ENCODE assay signal across 19 cellular contexts in genomic region chr1:15538750-15539149, GRCh38. TPM values are rescaled to one million over a fixed set of nuclear protein-coding genes. Genes with fewer than 3 reads are reported as not detected.
DNase-seq lines count a peak whose midpoint lies in the region; TF ChIP-seq lines count a peak whose summit lies in the region.
"Had no signal": no experiment of that assay in that cellular context is flagged by ENCODE, and none has a peak within 500 bp of the region (broad histone marks: within the 10 kb centered on the region; RNA-seq: fewer than 3 reads in every experiment).

No MANE protein-coding gene starts in this region.

- H3K4me2 ChIP-seq in H9 (ENCODE audit: insufficient read depth, insufficient read length, low read length) = no peak overlapping the region

- no peak overlapping the region for H2BK120ac ChIP-seq in H9 (ENCODE audit: low read depth, low read length, poor library complexity, severe bottlenecking)

- no peak overlapping the region for H2BK15ac ChIP-seq in H9 (ENCODE audit: low read depth, low read length)

- no peaks in the 10 kb centered on the region; the same call in 1 of the 2 replicates for H3K27me3 ChIP-seq in H9 (ENCODE audit: insufficient read depth, low read length)
- H3K27me3 ChIP-seq in effector memory CD4-positive, alpha-beta T cell (replicated peaks; ENCODE audit: control insufficient read depth, insufficient read depth, low read length, poor library complexity, severe bottlenecking) = no peaks in the 10 kb centered on the region
- no peaks in the 10 kb centered on the region for H3K27me3 ChIP-seq in Caco-2 (replicated peaks; ENCODE audit: control insufficient read depth, insufficient read depth, low read length)
- H3K27me3 ChIP-seq: cardiac muscle cell, heart right ventricle, left lung had no signal

- no peaks in the 10 kb centered on the region for H3K4me1 ChIP-seq in H9 (ENCODE audit: insufficient read depth, low read length)
- no peaks in the 10 kb centered on the region for H3K4me1 ChIP-seq in effector memory CD4-positive, alpha-beta T cell (ENCODE audit: control insufficient read depth, insufficient read depth, low read length, poor library complexity, severe bottlenecking)
- no peaks in the 10 kb centered on the region for H3K4me1 ChIP-seq in Caco-2
- H3K4me1 ChIP-seq: heart right ventricle, left lung had no signal

- H3K9me3 ChIP-seq in H9 (ENCODE audit: control insufficient read depth, low read depth, low read length) (no peaks in the 10 kb centered on the region), Caco-2 (no peaks in the 10 kb centered on the region)
- no peaks in the 10 kb centered on the region for H3K9me3 ChIP-seq in effector memory CD4-positive, alpha-beta T cell (ENCODE audit: control insufficient read depth, low read length)
- H3K9me3 ChIP-seq: heart right ventricle, left lung had no signal

- H3K36me3 ChIP-seq in effector memory CD4-positive, alpha-beta T cell (ENCODE audit: control insufficient read depth, insufficient read depth, low read length) = peaks cover 40% of the 10 kb centered on the region
- H3K36me3 ChIP-seq in Caco-2 (ENCODE audit: control insufficient read depth, insufficient read depth, low read length) = no peaks in the 10 kb centered on the region; the same call in 1 of the 2 replicates

- H3K4me1 Mint-ChIP-seq in H9 (no peaks in the 10 kb centered on the region), endothelial cell (ENCODE audit: unreplicated experiment) (no peaks in the 10 kb centered on the region), Caco-2 (ENCODE audit: low read depth, unreplicated experiment) (peaks cover 8% of the 10 kb centered on the region)
- H3K4me1 Mint-ChIP-seq: activated T-helper 17 cell treated with anti-CD3 and anti-CD28 coated beads, Interleukin-2, amount 50 U/mL, for 72 hours; natural killer cell had no signal

- no peak overlapping the region for H3K4ac ChIP-seq in H9 (ENCODE audit: low read depth, low read length)

- POLR2A ChIA-PET in Caco-2 (lab: Charles Lee) = no interaction called here

- no peak overlapping the region for H2AK5ac ChIP-seq in H9 (ENCODE audit: insufficient read length, low read length)

- H3K27ac ChIP-seq in H9 (ENCODE audit: insufficient read length, low read depth, low read length) = no peak overlapping the region
- H3K27ac ChIP-seq in effector memory CD4-positive, alpha-beta T cell (ENCODE audit: insufficient read depth, low read length, poor library complexity, severe bottlenecking) = no peak overlapping the region
- H3K27ac ChIP-seq: cardiac muscle cell, heart right ventricle, left lung had no signal

- no peak overlapping the region for H3K56ac ChIP-seq in H9 (ENCODE audit: insufficient read length, low read depth, low read length)

- peaks cover 17 to 61% (median 43%) of the 10 kb centered on the region in 3 experiments; a peak in 6 of 7 replicates for H3K36me3 Mint-ChIP-seq in H9 (ENCODE audit: insufficient read depth in 1 of 3, low read depth in 3 of 3)
- peaks cover 40% of the 10 kb centered on the region for H3K36me3 Mint-ChIP-seq in endothelial cell (ENCODE audit: low read depth, unreplicated experiment)
- H3K36me3 Mint-ChIP-seq in Caco-2 (ENCODE audit: insufficient read depth, unreplicated experiment) = peaks cover 21% of the 10 kb centered on the region

- H4K20me1 ChIP-seq in H9 (ENCODE audit: control insufficient read depth, insufficient read depth, insufficient read length) = no peaks in the 10 kb centered on the region

- no peak overlapping the region for H3T11ph ChIP-seq in H9 (ENCODE audit: low read length)

- no peak overlapping the region for H4K91ac ChIP-seq in H9 (ENCODE audit: insufficient read length, low read depth, low read length)

- intact Hi-C loops in Caco-2 (cut with micrococcal nuclease; ENCODE audit: unreplicated experiment) = no loop called here

- H3K79me1 ChIP-seq in H9 (ENCODE audit: insufficient read depth, low read depth, low read length, poor library complexity, severe bottlenecking) = no peaks in the 10 kb centered on the region

- no peak overlapping the region for H3K9ac ChIP-seq in H9 (ENCODE audit: extremely low read depth, insufficient read length, low read length)

- peak overlapping the region in 2 of 3 experiments; percentile 4 to 49; a peak in 2 of 7 replicates for H3K27ac Mint-ChIP-seq in H9
- peak overlapping the region; percentile 16 for H3K27ac Mint-ChIP-seq in endothelial cell (ENCODE audit: unreplicated experiment)
- H3K27ac Mint-ChIP-seq in Caco-2 (ENCODE audit: unreplicated experiment) = no peak overlapping the region
- H3K27ac Mint-ChIP-seq: activated T-helper 17 cell treated with anti-CD3 and anti-CD28 coated beads, Interleukin-2, amount 50 U/mL, for 72 hours; B cell; natural killer cell had no signal

- no peak overlapping the region for H2BK20ac ChIP-seq in H9 (ENCODE audit: low read depth, low read length, poor library complexity, severe bottlenecking)

- DNase-seq in NCI-H1417 (lab: John Stamatoyannopoulos, UW) (peak in 2 of 3 experiments; percentile 61 to 91), NCI-H1417 treated with DMSO at 0.1 percent for 48 hours (lab: John Stamatoyannopoulos, UW) (no peak), H9 (no peak), NCI-H345 (lab: John Stamatoyannopoulos, UW) (peak; percentile 49), endothelial cell (ENCODE audit: low spot score) (no peak), Caco-2 (no peak), NCI-H748 (lab: John Stamatoyannopoulos, UW; ENCODE audit: unreplicated experiment) (no peak)
- no peak for DNase-seq in effector memory CD4-positive, alpha-beta T cell
- DNase-seq: dermis blood vessel endothelial cell, heart right ventricle, left lung, natural killer cell, NCI-H2029 treated with DMSO at 0.1 percent for 48 hours, posterior cingulate gyrus, T-helper 9 cell had no signal

- no peak overlapping the region for H3K4me3 ChIP-seq in effector memory CD4-positive, alpha-beta T cell (ENCODE audit: insufficient read depth, low read depth, low read length, poor library complexity, severe bottlenecking)
- H3K4me3 ChIP-seq in Caco-2 (ENCODE audit: low read depth, low read length) = no peak overlapping the region
- H3K4me3 ChIP-seq: cardiac muscle cell, heart right ventricle, left lung had no signal

- no peaks in the 10 kb centered on the region for H3K79me2 ChIP-seq in H9 (ENCODE audit: insufficient read depth, low read length)

- CTCF ChIA-PET in Caco-2 (lab: Charles Lee) = no interaction called here

- H2BK5ac ChIP-seq in H9 (ENCODE audit: insufficient read length, low read length) = no peak overlapping the region

- H3K18ac ChIP-seq in H9 (ENCODE audit: insufficient read length, low read depth, low read length) = no peak overlapping the region

- H4K8ac ChIP-seq in H9 (replicated peaks; ENCODE audit: insufficient read length, low read depth, low read length) = no peak overlapping the region

- H3K23me2 ChIP-seq in H9 (ENCODE audit: insufficient read length, low read depth, low read length, poor library complexity, severe bottlenecking) = no peaks in the 10 kb centered on the region

- no peak overlapping the region for H4K5ac ChIP-seq in H9 (ENCODE audit: insufficient read length, low read depth, low read length)

- H3K27me3 Mint-ChIP-seq in H9 (ENCODE audit: low read depth) = no peaks in the 10 kb centered on the region
- H3K27me3 Mint-ChIP-seq in endothelial cell (ENCODE audit: unreplicated experiment) = peaks cover 3% of the 10 kb centered on the region
- H3K27me3 Mint-ChIP-seq in Caco-2 (ENCODE audit: insufficient read depth, unreplicated experiment) = no peaks in the 10 kb centered on the region
- H3K27me3 Mint-ChIP-seq: activated T-helper 17 cell treated with anti-CD3 and anti-CD28 coated beads, Interleukin-2, amount 50 U/mL, for 72 hours; B cell had no signal

- TF ChIP-seq CTCF in H9 (conservative IDR thresholded peaks at IDR 0.05) (no peak), endothelial cell (IDR thresholded peaks at IDR 0.05; ENCODE audit: unreplicated experiment) (no peak), Caco-2 (IDR thresholded peaks at IDR 0.05; ENCODE audit: insufficient read depth in 1 of 2, low read depth in 1 of 2, low read length in 1 of 2, severe bottlenecking in 1 of 2, unreplicated experiment in 1 of 2) (no peak)

- H2BK12ac ChIP-seq in H9 (ENCODE audit: insufficient read length, low read depth, low read length) = no peak overlapping the region

- no CpG with 5 or more reads among the region's 5 CpGs for WGBS in H9 (ENCODE audit: extremely low coverage, insufficient read length, low lambda C conversion rate)

- BruUV-seq in Caco-2 (replicated peaks; lab: Mats Ljungman, UMichigan) = no TSS peak

- no peak overlapping the region for H3K4me3 Mint-ChIP-seq in H9
- H3K4me3 Mint-ChIP-seq in endothelial cell (ENCODE audit: unreplicated experiment) = no peak overlapping the region
- H3K4me3 Mint-ChIP-seq in Caco-2 (ENCODE audit: unreplicated experiment) = no peak overlapping the region
- H3K4me3 Mint-ChIP-seq: activated T-helper 17 cell treated with anti-CD3 and anti-CD28 coated beads, Interleukin-2, amount 50 U/mL, for 72 hours; B cell; natural killer cell had no signal

- H2AFZ ChIP-seq in H9 (ENCODE audit: low read length) = no peak overlapping the region

- no peak overlapping the region for H3K23ac ChIP-seq in H9 (ENCODE audit: insufficient read length, low read depth, low read length)

- no peaks in the 10 kb centered on the region for H3K9me3 Mint-ChIP-seq in H9
- H3K9me3 Mint-ChIP-seq in endothelial cell (ENCODE audit: unreplicated experiment) = no peaks in the 10 kb centered on the region
- no peaks in the 10 kb centered on the region for H3K9me3 Mint-ChIP-seq in Caco-2 (ENCODE audit: unreplicated experiment)
- H3K9me3 Mint-ChIP-seq: activated T-helper 17 cell treated with anti-CD3 and anti-CD28 coated beads, Interleukin-2, amount 50 U/mL, for 72 hours; natural killer cell had no signal

- no peak overlapping the region for H3K14ac ChIP-seq in H9 (ENCODE audit: insufficient read depth, low read length)

RNA-seq across cellular contexts. Expression of gene DNAJC16, which starts 12.1 kb away (rescaled TPM):
- total RNA-seq in H9 (2021) (20.7 and 22.1 TPM in 2 replicates), endothelial cell (ENCODE audit: unreplicated experiment) (19.9 TPM), Caco-2 (2022) (15.1 and 17.2 TPM in 2 replicates)

RNA-seq across cellular contexts. Expression of gene CASP9, which starts 14.7 kb away (rescaled TPM):
- total RNA-seq in H9 (2021) (15.9 and 17.2 TPM in 2 replicates), endothelial cell (ENCODE audit: unreplicated experiment) (12.0 TPM), Caco-2 (2022) (9.9 and 12.4 TPM in 2 replicates)

RNA-seq across cellular contexts. Expression of gene AGMAT, which starts 46.1 kb away (rescaled TPM):
- total RNA-seq in H9 (2021) (4.0 TPM in 2 replicates), endothelial cell (ENCODE audit: unreplicated experiment) (0.18 TPM), Caco-2 (2022) (46.5 and 48.3 TPM in 2 replicates)
- total RNA-seq: A172 had no signal

Comparison
In these comparisons a context has a peak if more than half of its experiments do, and no peak if none do; other contexts are left out.
1. DNase-seq: peak in NCI-H1417 (2 of 3) and NCI-H345 (single experiment); none in NCI-H1417 treated with DMSO at 0.1 percent for 48 hours (single experiment), H9 (single experiment), endothelial cell (single experiment), effector memory CD4-positive, alpha-beta T cell (0 of 3), Caco-2 (0 of 2) and NCI-H748 (single experiment).